In the genomic region with DNA sequence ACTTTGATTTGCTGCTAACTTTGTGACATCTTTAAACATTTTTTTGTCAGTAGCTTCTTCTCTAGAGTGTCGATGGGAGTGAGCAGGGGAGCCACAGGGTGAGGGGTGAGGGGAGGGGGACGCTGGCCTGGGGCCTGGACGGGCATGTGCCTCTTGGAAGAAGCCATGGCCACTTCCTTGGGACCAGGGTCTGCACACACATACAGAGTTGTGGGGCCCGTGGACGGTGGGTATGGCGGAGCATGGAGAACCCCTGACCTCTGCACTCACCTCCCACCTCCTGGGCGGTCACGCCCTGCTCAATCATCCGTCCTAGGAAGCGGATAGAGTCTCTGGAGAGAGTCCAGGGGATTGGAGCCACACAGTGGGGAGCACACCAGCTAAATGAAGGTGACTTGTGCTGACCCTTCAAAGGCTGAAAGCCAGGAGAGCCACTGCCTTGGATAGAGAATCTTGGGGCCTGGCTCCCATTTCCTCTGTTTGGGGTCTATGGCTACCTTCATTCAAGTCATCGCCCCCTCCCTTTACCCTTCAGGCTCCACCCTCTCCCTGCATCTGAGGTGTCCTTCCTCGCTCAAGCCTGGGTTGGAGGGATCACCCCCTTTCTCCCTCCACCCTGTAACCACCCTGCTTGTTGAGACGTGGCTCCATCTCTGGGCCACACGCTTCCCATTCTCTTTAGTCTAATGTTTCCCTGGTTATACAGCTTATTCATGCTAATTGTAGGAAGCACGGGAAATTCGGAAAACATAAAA, we compare ENCODE assay signal across 18 cellular contexts.
"Had no signal": no experiment of that assay in that cellular context is flagged by ENCODE, and none has a peak within 500 bp of the region (broad histone marks: within the 10 kb centered on the region; RNA-seq: fewer than 3 reads in every experiment).

No MANE protein-coding gene starts in this region.

- H3K4me1 Mint-ChIP-seq: stimulated activated memory B cell treated with anti-CD40 and anti-IgM and Interleukin-4, amounts not matched to agents 10 μg/mL and 1 μg/mL and 100 μg/mL, for 72 hours had no signal

- H3K27me3 Mint-ChIP-seq: activated CD4-positive, alpha-beta T cell treated with anti-CD3 and anti-CD28 coated beads, Interleukin-2, amount 10 ng/mL, durations not matched to agents 24 days and 14 days; activated CD8-positive, alpha-beta T cell treated with anti-CD3 and anti-CD28 coated beads for 36 hours; activated naive CD8-positive, alpha-beta T cell; naive B cell; stimulated activated memory B cell treated with anti-CD40 and anti-IgM and Interleukin-4, amounts not matched to agents 10 μg/mL and 1 μg/mL and 100 μg/mL, for 72 hours had no signal

- H3K4me3 ChIP-seq: lung, mucosa of descending colon, pancreas, right lobe of liver, thyroid gland had no signal

- H3K27ac ChIP-seq: neutrophil, pancreas, right lobe of liver, thyroid gland had no signal

- H3K9me3 Mint-ChIP-seq: activated CD4-positive, alpha-beta T cell treated with anti-CD3 and anti-CD28 coated beads, Interleukin-2, amount 10 ng/mL, durations not matched to agents 24 days and 14 days; activated CD8-positive, alpha-beta T cell treated with anti-CD3 and anti-CD28 coated beads for 36 hours; dendritic cell treated with granulocyte-macrophage colony-stimulating factor and Interleukin-4, amounts not matched to agents 40 ng/mL and 50 ng/mL, for 4 days had no signal

- DNase-seq: activated CD4-positive, alpha-beta T cell treated with anti-CD3 and anti-CD28 coated beads, Interleukin-2, amount 10 ng/mL, durations not matched to agents 24 days and 14 days; activated CD4-positive, CD25-positive, alpha-beta regulatory T cell; activated CD8-positive, alpha-beta T cell treated with anti-CD3 and anti-CD28 coated beads for 36 hours; activated gamma-delta T cell; activated T-cell treated with anti-CD3 and anti-CD28 coated beads, Interleukin-2, amount 50 U/mL, for 48 hours; effector CD8-positive, alpha-beta T cell; mucosa of descending colon; naive B cell; stimulated activated CD4-positive, alpha-beta T cell treated with anti-CD3 and anti-CD28 coated beads, Interleukin-4, amount 100 ng/mL, for 4 hours; T1000; thyroid gland had no signal

- H3K9me3 ChIP-seq: mucosa of descending colon, neutrophil, pancreas, right lobe of liver, thyroid gland had no signal

- H3K27me3 ChIP-seq: neutrophil, pancreas, right lobe of liver, thyroid gland had no signal

- ATAC-seq: activated CD8-positive, alpha-beta T cell treated with anti-CD3 and anti-CD28 coated beads for 36 hours; mucosa of descending colon; pancreas; right lobe of liver; stimulated activated memory B cell treated with anti-CD40 and anti-IgM and Interleukin-4, amounts not matched to agents 10 μg/mL and 1 μg/mL and 100 μg/mL, for 72 hours had no signal

- H3K27ac Mint-ChIP-seq: activated CD4-positive, alpha-beta T cell treated with anti-CD3 and anti-CD28 coated beads, Interleukin-2, amount 10 ng/mL, durations not matched to agents 24 days and 14 days; activated CD8-positive, alpha-beta T cell treated with anti-CD3 and anti-CD28 coated beads for 36 hours; activated naive CD8-positive, alpha-beta T cell; dendritic cell treated with granulocyte-macrophage colony-stimulating factor and Interleukin-4, amounts not matched to agents 40 ng/mL and 50 ng/mL, for 4 days; stimulated activated memory B cell treated with anti-CD40 and anti-IgM and Interleukin-4, amounts not matched to agents 10 μg/mL and 1 μg/mL and 100 μg/mL, for 72 hours had no signal

- H3K4me3 Mint-ChIP-seq: activated CD4-positive, alpha-beta T cell treated with anti-CD3 and anti-CD28 coated beads, Interleukin-2, amount 10 ng/mL, durations not matched to agents 24 days and 14 days; activated CD8-positive, alpha-beta T cell treated with anti-CD3 and anti-CD28 coated beads for 36 hours; activated naive CD8-positive, alpha-beta T cell; dendritic cell treated with granulocyte-macrophage colony-stimulating factor and Interleukin-4, amounts not matched to agents 40 ng/mL and 50 ng/mL, for 4 days; naive B cell; stimulated activated memory B cell treated with anti-CD40 and anti-IgM and Interleukin-4, amounts not matched to agents 10 μg/mL and 1 μg/mL and 100 μg/mL, for 72 hours had no signal

- H3K36me3 ChIP-seq: neutrophil, pancreas, right lobe of liver, thyroid gland had no signal

- H3K4me1 ChIP-seq: pancreas had no signal
